Comparison of ENCODE assay signal across 1 cellular context in genomic region chr2:237614151-237614720, GRCh38.
A peak's percentile ranks its signal among the peaks of the same experiment; 100 is the strongest.
TF ChIP-seq lines count a peak whose summit lies in the region.

No MANE protein-coding gene starts in this region.

TF ChIP-seq in H1, 55 proteins besides CTCF, POLR2A, EP300 and RAD21 (continued from another document):
- no peak for TF ChIP-seq CHD7 (IDR thresholded peaks at IDR 0.05; ENCODE audit: insufficient replicate concordance, low read length)
- no peak for TF ChIP-seq MAFK (IDR thresholded peaks at IDR 0.05; ENCODE audit: low read depth, low read length)
- no peak for TF ChIP-seq NRF1 (IDR thresholded peaks at IDR 0.05; ENCODE audit: low read depth, low read length)
- TF ChIP-seq CHD2 (IDR thresholded peaks at IDR 0.05; ENCODE audit: low read length): 0 out of 2 replicates have a peak, but pooled peaks have one; percentile 9
- peak; percentile 89 for TF ChIP-seq SP1 (IDR thresholded peaks at IDR 0.05; ENCODE audit: low read depth, low read length)
- no peak for TF ChIP-seq GABPA (IDR thresholded peaks at IDR 0.05; ENCODE audit: borderline replicate concordance, insufficient read depth, low read length)
- TF ChIP-seq SAP30 (IDR thresholded peaks at IDR 0.05; ENCODE audit: insufficient read depth, insufficient replicate concordance, low read length): no peak
- TF ChIP-seq CBX5 (IDR thresholded peaks at IDR 0.05; ENCODE audit: low read depth, low read length): no peak
- no peak for TF ChIP-seq CTBP2 (IDR thresholded peaks at IDR 0.05; ENCODE audit: borderline replicate concordance, insufficient read depth, insufficient read length, low read length)
- no peak for TF ChIP-seq BRCA1 (IDR thresholded peaks at IDR 0.05; ENCODE audit: low read depth, low read length)
- no peak for TF ChIP-seq TAF1 (IDR thresholded peaks at IDR 0.05; ENCODE audit: low read depth, low read length)
- no peak for TF ChIP-seq TAF7 (optimal IDR thresholded peaks at IDR 0.05; ENCODE audit: borderline replicate concordance, low read depth, low read length)
- TF ChIP-seq CREB1 (IDR thresholded peaks at IDR 0.05): peak; percentile 49; the same call in 1 of the 2 replicates
- no peak for TF ChIP-seq GTF2F1 (IDR thresholded peaks at IDR 0.05; ENCODE audit: borderline replicate concordance, low read depth, low read length)
- TF ChIP-seq SIX5 (IDR thresholded peaks at IDR 0.05; ENCODE audit: low read depth, low read length): no peak
- TF ChIP-seq TEAD4 (IDR thresholded peaks at IDR 0.05; ENCODE audit: low read depth, low read length): peak; percentile 97
- TF ChIP-seq SRF (IDR thresholded peaks at IDR 0.05; ENCODE audit: low read depth, low read length): no peak
- peak; percentile 73 for TF ChIP-seq JUND (IDR thresholded peaks at IDR 0.05; ENCODE audit: low read length)
- no peak for TF ChIP-seq ATF3 (IDR thresholded peaks at IDR 0.05; ENCODE audit: insufficient read depth, low read depth, low read length)
- TF ChIP-seq BACH1 (IDR thresholded peaks at IDR 0.05; ENCODE audit: low read length): no peak
- TF ChIP-seq JUN (IDR thresholded peaks at IDR 0.05; ENCODE audit: low read depth, low read length): peak; percentile 76
- TF ChIP-seq SP2 (IDR thresholded peaks at IDR 0.05; ENCODE audit: low read length): no peak
- TF ChIP-seq USF2 (IDR thresholded peaks at IDR 0.05; ENCODE audit: low read length): no peak
- no peak for TF ChIP-seq HDAC6 (IDR thresholded peaks at IDR 0.05; ENCODE audit: low read depth, low read length)
- peak in 1 of 2 experiments; percentile 94; a peak in 2 of 4 replicates for TF ChIP-seq HDAC2 (IDR thresholded peaks at IDR 0.05; ENCODE audit: borderline replicate concordance in 1 of 2, low read depth in 2 of 2, low read length in 2 of 2)
- peak; percentile 91; the same call in 1 of the 2 replicates for TF ChIP-seq CEBPB (IDR thresholded peaks at IDR 0.05; ENCODE audit: low read depth, low read length)
- TF ChIP-seq FOSL1 (IDR thresholded peaks at IDR 0.05; ENCODE audit: insufficient read depth, low read depth, low read length): no peak
- TF ChIP-seq SP4 (IDR thresholded peaks at IDR 0.05; ENCODE audit: low read length): no peak
- no peak for TF ChIP-seq YY1 (IDR thresholded peaks at IDR 0.05; ENCODE audit: low read depth, low read length)
- no peak for TF ChIP-seq PHF8 (conservative IDR thresholded peaks at IDR 0.05; ENCODE audit: low read depth, low read length)
- TF ChIP-seq CHD1 (IDR thresholded peaks at IDR 0.05; ENCODE audit: low read depth, low read length): no peak
- no peak for TF ChIP-seq KDM5A (IDR thresholded peaks at IDR 0.05; ENCODE audit: low read length)
- TF ChIP-seq ATF2 (IDR thresholded peaks at IDR 0.05; ENCODE audit: low read length): peak; percentile 86
- TF ChIP-seq, protein P1, sequence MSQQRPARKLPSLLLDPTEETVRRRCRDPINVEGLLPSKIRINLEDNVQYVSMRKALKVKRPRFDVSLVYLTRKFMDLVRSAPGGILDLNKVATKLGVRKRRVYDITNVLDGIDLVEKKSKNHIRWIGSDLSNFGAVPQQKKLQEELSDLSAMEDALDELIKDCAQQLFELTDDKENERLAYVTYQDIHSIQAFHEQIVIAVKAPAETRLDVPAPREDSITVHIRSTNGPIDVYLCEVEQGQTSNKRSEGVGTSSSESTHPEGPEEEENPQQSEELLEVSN (IDR thresholded peaks at IDR 0.05): no peak
- TF ChIP-seq EZH2 (IDR thresholded peaks at IDR 0.05; ENCODE audit: low read depth, low read length, severe bottlenecking): no peak
- no peak for TF ChIP-seq SUZ12 (IDR thresholded peaks at IDR 0.05; ENCODE audit: low read length)
- peak; percentile 78 for TF ChIP-seq NANOG (IDR thresholded peaks at IDR 0.05; ENCODE audit: insufficient read depth, low read depth, low read length, poor library complexity, severe bottlenecking)
- no peak for TF ChIP-seq SIN3A (conservative IDR thresholded peaks at IDR 0.05 in 1 of 2, IDR thresholded peaks at IDR 0.05 in 1 of 2; ENCODE audit: low read depth in 1 of 2, low read length in 2 of 2)
- no peak; the same call in 1 of the 2 replicates for TF ChIP-seq POLR2AphosphoS5 (IDR thresholded peaks at IDR 0.05; ENCODE audit: low read depth, low read length)
- TF ChIP-seq KDM1A (IDR thresholded peaks at IDR 0.05; ENCODE audit: borderline replicate concordance, low read length): peak; percentile 32; the same call in 1 of the 2 replicates
- TF ChIP-seq POU5F1 (IDR thresholded peaks at IDR 0.05; ENCODE audit: low read depth, low read length): peak; percentile 92
- 0 out of 2 replicates have a peak, but pooled peaks have one; percentile 40 for TF ChIP-seq RXRA (IDR thresholded peaks at IDR 0.05; ENCODE audit: insufficient read depth, low read depth, low read length)
- 0 out of 2 replicates have a peak, but pooled peaks have one; percentile 49 for TF ChIP-seq RBBP5 (IDR thresholded peaks at IDR 0.05; ENCODE audit: borderline replicate concordance, low read depth, low read length)
- no peak for TF ChIP-seq SIRT6 (IDR thresholded peaks at IDR 0.05; ENCODE audit: low read length)
- peak; percentile 41; the same call in 1 of the 2 replicates for TF ChIP-seq EGR1 (IDR thresholded peaks at IDR 0.05; ENCODE audit: borderline replicate concordance, low read depth, low read length)
- TF ChIP-seq TCF12 (IDR thresholded peaks at IDR 0.05; ENCODE audit: low read depth, low read length): peak; percentile 98
- peak; percentile 32 for TF ChIP-seq ASH2L (IDR thresholded peaks at IDR 0.05; ENCODE audit: low read length)
- no peak for TF ChIP-seq TBP (IDR thresholded peaks at IDR 0.05; ENCODE audit: low read depth, low read length)
- TF ChIP-seq ZNF274 (IDR thresholded peaks at IDR 0.05; ENCODE audit: borderline replicate concordance, extremely low read depth, low read length): no peak
- TF ChIP-seq KDM4A (IDR thresholded peaks at IDR 0.05; ENCODE audit: low read depth, low read length, severe bottlenecking): peak; percentile 17
- no peak for TF ChIP-seq CBX8 (IDR thresholded peaks at IDR 0.05; ENCODE audit: borderline replicate concordance, low read depth, low read length)
